Comparison of ENCODE assay signal across 1 cellular context in genomic region chr9:137046094-137046787, GRCh38.
A peak's percentile ranks its signal among the peaks of the same experiment; 100 is the strongest.
TF ChIP-seq lines count a peak whose summit lies in the region.

NPDC1 (minus strand) TSS chr9:137046177; CDS start chr9:137045989, 188 bp downstream.

TF ChIP-seq in HepG2, 621 proteins besides CTCF, POLR2A, EP300 and RAD21 (continued from another document and continues in another):
- TF ChIP-seq ZNF296 (CRISPR knock-in tag; conservative IDR thresholded peaks at IDR 0.05) (0 out of 2 replicates have a peak, but pooled peaks have one; percentile 29), ZNF34 (CRISPR knock-in tag; IDR thresholded peaks at IDR 0.05; ENCODE audit: borderline replicate concordance) (peak; percentile 94; the same call in 1 of the 2 replicates), ZSCAN9 (CRISPR knock-in tag; IDR thresholded peaks at IDR 0.05; ENCODE audit: borderline replicate concordance) (no peak; the same call in 1 of the 2 replicates), ZMYM2 (CRISPR knock-in tag; IDR thresholded peaks at IDR 0.05) (0 out of 2 replicates have a peak, but pooled peaks have one; percentile 36), ZSCAN25 (CRISPR knock-in tag; IDR thresholded peaks at IDR 0.05) (peak; percentile 59; the same call in 1 of the 2 replicates), RFXANK (CRISPR knock-in tag; IDR thresholded peaks at IDR 0.05) (peak; percentile 71; the same call in 1 of the 2 replicates), ZNF367 (CRISPR knock-in tag; IDR thresholded peaks at IDR 0.05; ENCODE audit: borderline replicate concordance) (peak; percentile 38; the same call in 1 of the 2 replicates), SRY (CRISPR knock-in tag; IDR thresholded peaks at IDR 0.05) (peak; percentile 94), ZNF550 (CRISPR knock-in tag; IDR thresholded peaks at IDR 0.05; ENCODE audit: borderline replicate concordance) (no peak), MIXL1 (CRISPR knock-in tag; IDR thresholded peaks at IDR 0.05) (peak; percentile 49; the same call in 1 of the 2 replicates), ARID5B (CRISPR knock-in tag; IDR thresholded peaks at IDR 0.05) (peak; percentile 28; the same call in 1 of the 2 replicates), IRF2 (CRISPR knock-in tag; IDR thresholded peaks at IDR 0.05) (no peak), ZNF292 (CRISPR knock-in tag; IDR thresholded peaks at IDR 0.05; ENCODE audit: borderline replicate concordance, low read depth) (0 out of 2 replicates have a peak, but pooled peaks have one; percentile 21), TMF1 (CRISPR knock-in tag; IDR thresholded peaks at IDR 0.05; ENCODE audit: low read depth) (no peak), ARID4A (CRISPR knock-in tag; IDR thresholded peaks at IDR 0.05; ENCODE audit: borderline replicate concordance) (peak; percentile 88), ZFX (CRISPR knock-in tag; IDR thresholded peaks at IDR 0.05; ENCODE audit: low read depth) (peak; percentile 66), GPN1 (CRISPR knock-in tag; IDR thresholded peaks at IDR 0.05; ENCODE audit: borderline replicate concordance) (no peak), THAP11 (CRISPR knock-in tag; IDR thresholded peaks at IDR 0.05) (0 out of 2 replicates have a peak, but pooled peaks have one; percentile 57), ZNF672 (CRISPR knock-in tag; IDR thresholded peaks at IDR 0.05) (no peak), ZNF256 (CRISPR knock-in tag; conservative IDR thresholded peaks at IDR 0.05) (peak; percentile 71; the same call in 1 of the 2 replicates), ZNF609 (CRISPR knock-in tag; IDR thresholded peaks at IDR 0.05; ENCODE audit: borderline replicate concordance) (0 out of 2 replicates have a peak, but pooled peaks have one; percentile 43), STAT5B (CRISPR knock-in tag; IDR thresholded peaks at IDR 0.05) (peak; percentile 92), KLF13 (CRISPR knock-in tag; IDR thresholded peaks at IDR 0.05) (no peak), ZFP36L2 (CRISPR knock-in tag; IDR thresholded peaks at IDR 0.05) (no peak), TRAFD1 (CRISPR knock-in tag; IDR thresholded peaks at IDR 0.05; ENCODE audit: borderline replicate concordance) (no peak), NR0B2 (CRISPR knock-in tag; IDR thresholded peaks at IDR 0.05) (0 out of 2 replicates have a peak, but pooled peaks have one; percentile 44), ZNF543 (CRISPR knock-in tag; IDR thresholded peaks at IDR 0.05) (peak; percentile 65; the same call in 1 of the 2 replicates), ZNF781 (CRISPR knock-in tag; IDR thresholded peaks at IDR 0.05; ENCODE audit: borderline replicate concordance, not compliant biosample characterization) (peak; percentile 26), TARDBP (CRISPR knock-in tag; IDR thresholded peaks at IDR 0.05) (peak; percentile 50; the same call in 1 of the 2 replicates), ZSCAN12 (CRISPR knock-in tag; IDR thresholded peaks at IDR 0.05) (peak; percentile 78; the same call in 1 of the 2 replicates), ZNF790 (CRISPR knock-in tag; IDR thresholded peaks at IDR 0.05; ENCODE audit: borderline replicate concordance) (no peak; the same call in 1 of the 2 replicates), SOX6 (IDR thresholded peaks at IDR 0.05) (no peak), SOX6 (CRISPR knock-in tag; IDR thresholded peaks at IDR 0.05) (peak; percentile 26; the same call in 1 of the 2 replicates), ZNF556 (CRISPR knock-in tag; IDR thresholded peaks at IDR 0.05; ENCODE audit: borderline replicate concordance) (no peak), LCORL (IDR thresholded peaks at IDR 0.05) (no peak), LCORL (CRISPR knock-in tag; IDR thresholded peaks at IDR 0.05) (0 out of 2 replicates have a peak, but pooled peaks have one; percentile 84), ZNF800 (CRISPR knock-in tag; IDR thresholded peaks at IDR 0.05) (peak; percentile 84; the same call in 1 of the 2 replicates), ZFP41 (CRISPR knock-in tag; IDR thresholded peaks at IDR 0.05; ENCODE audit: borderline replicate concordance) (no peak; the same call in 1 of the 2 replicates), NCOR1 (IDR thresholded peaks at IDR 0.05; ENCODE audit: borderline replicate concordance, low read length) (no peak), ZNF703 (CRISPR knock-in tag; IDR thresholded peaks at IDR 0.05; ENCODE audit: borderline replicate concordance) (0 out of 2 replicates have a peak, but pooled peaks have one; percentile 3), ZBTB25 (CRISPR knock-in tag; IDR thresholded peaks at IDR 0.05) (peak; percentile 93), ZNF430 (CRISPR knock-in tag; IDR thresholded peaks at IDR 0.05) (peak; percentile 93), MAX (IDR thresholded peaks at IDR 0.05) (0 out of 2 replicates have a peak, but pooled peaks have one; percentile 37), NR2F1 (CRISPR knock-in tag; IDR thresholded peaks at IDR 0.05) (no peak)
